In the genomic region with DNA sequence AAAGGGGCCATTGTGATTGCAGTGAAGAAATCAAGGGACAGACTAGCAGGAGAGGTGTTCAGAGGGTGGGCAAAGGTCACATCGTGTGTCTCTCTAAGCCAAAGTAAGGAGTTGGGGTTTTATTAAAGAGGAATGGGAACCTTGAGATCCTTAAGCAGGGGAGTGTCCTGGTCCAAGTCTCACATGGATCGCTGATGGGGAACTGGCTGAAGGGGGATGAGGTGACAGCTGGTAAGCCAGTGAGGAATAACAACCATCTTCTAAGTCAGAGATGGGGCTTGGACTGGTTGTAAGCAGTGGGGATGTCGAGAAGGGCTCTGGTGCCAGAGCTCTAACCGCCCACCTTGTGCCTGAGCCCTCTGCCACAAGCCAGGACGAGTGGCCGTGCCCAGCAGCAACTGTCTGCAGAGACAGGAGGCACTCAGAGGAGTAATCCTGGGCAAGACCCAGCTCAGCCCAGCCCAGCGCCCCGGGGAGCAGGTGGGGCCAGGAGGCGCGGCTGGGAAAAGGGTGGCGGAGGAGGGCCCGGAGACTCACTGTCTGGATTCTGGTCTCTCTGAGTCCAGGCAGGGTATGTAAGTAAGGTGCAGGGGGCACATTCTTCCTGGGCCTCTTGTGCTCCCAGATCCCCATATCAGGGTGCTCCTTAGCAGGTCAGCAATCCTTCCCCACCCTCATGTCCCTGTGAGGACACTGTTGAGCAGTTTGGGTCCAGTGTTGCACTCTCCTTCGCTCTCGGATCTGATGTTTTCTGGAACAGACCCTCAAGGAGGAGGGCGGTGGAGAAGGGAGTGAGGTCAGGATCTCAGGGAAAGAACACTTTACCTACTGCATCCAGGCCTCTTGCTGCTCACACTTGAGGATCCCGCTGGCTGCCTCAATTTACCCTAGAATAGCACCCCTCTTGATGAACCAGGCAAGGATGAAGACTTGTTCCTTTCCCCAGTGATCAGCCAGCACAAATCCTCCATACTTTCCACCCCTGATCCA, we compare ENCODE assay signal across 12 cellular contexts. TPM values are rescaled to one million over a fixed set of nuclear protein-coding genes. Genes with fewer than 3 reads are reported as not detected.
DNase-seq lines count a peak whose midpoint lies in the region; ATAC-seq, FAIRE-seq and TF ChIP-seq lines count a peak whose summit lies in the region.
"Had no signal": no experiment of that assay in that cellular context is flagged by ENCODE, and none has a peak within 500 bp of the region (broad histone marks: within the 10 kb centered on the region; RNA-seq: fewer than 3 reads in every experiment).

No MANE protein-coding gene starts in this region.

- ATAC-seq in CD4-positive, CD25-positive, alpha-beta regulatory T cell (ENCODE audit: low read depth in 2 of 2) = no peak
- ATAC-seq in HG02571 (IDR thresholded peaks at IDR 0.05; ENCODE audit: unreplicated experiment) = no peak

- H3K79me2 ChIP-seq in GM23248 (ENCODE audit: insufficient read depth) = no peaks in the 10 kb centered on the region

- H3K4me2 ChIP-seq in GM23248 (ENCODE audit: unreplicated experiment) = no peak overlapping the region

- peak overlapping the region; percentile 1 to 98 (median 88) for H3K27ac Mint-ChIP-seq in CD4-positive, CD25-positive, alpha-beta regulatory T cell
- H3K27ac Mint-ChIP-seq in immature natural killer cell = peak overlapping the region in 5 of 6 donors; percentile 91 to 97 (median 94)

- no peaks in the 10 kb centered on the region for H4K20me1 ChIP-seq in GM23248 (ENCODE audit: insufficient read depth)

- peaks cover 72% of the 10 kb centered on the region for H3K4me1 ChIP-seq in CD4-positive, CD25-positive, alpha-beta regulatory T cell (ENCODE audit: control insufficient read depth, insufficient read depth, low read length, poor library complexity, severe bottlenecking)
- H3K4me1 ChIP-seq in GM23248 (ENCODE audit: insufficient read depth) = no peaks in the 10 kb centered on the region

- peaks cover 0 to 71% (median 46%) of the 10 kb centered on the region in 4 donors for H3K4me1 Mint-ChIP-seq in CD4-positive, CD25-positive, alpha-beta regulatory T cell
- H3K4me1 Mint-ChIP-seq in immature natural killer cell = peaks cover 53 to 57% of the 10 kb centered on the region in 2 donors

- H3K36me3 Mint-ChIP-seq in CD4-positive, CD25-positive, alpha-beta regulatory T cell = peaks cover 5% of the 10 kb centered on the region
- no peaks in the 10 kb centered on the region for H3K36me3 Mint-ChIP-seq in immature natural killer cell

- H3K4me3 ChIP-seq in CD4-positive, CD25-positive, alpha-beta regulatory T cell (ENCODE audit: low read depth, low read length) = peak overlapping the region; percentile 64
- H3K4me3 ChIP-seq in WERI-Rb-1 (ENCODE audit: low read depth, low read length) (no peak overlapping the region), GM23248 (no peak overlapping the region)

- H3K4me3 Mint-ChIP-seq in CD4-positive, CD25-positive, alpha-beta regulatory T cell = peak overlapping the region; percentile 66 to 84 (median 78)
- H3K4me3 Mint-ChIP-seq in immature natural killer cell = peak overlapping the region; percentile 0 to 84 (median 73)

- 84 to 88% methylated on average over 15 to 16 of the region's 16 CpGs for WGBS in GM23248 (ENCODE audit: low coverage in 1 of 2, low lambda C conversion rate in 2 of 2, missing lambda C conversion rate in 2 of 2), 2 experiments

- H3K9me2 ChIP-seq in GM23248 (ENCODE audit: insufficient read depth) = no peaks in the 10 kb centered on the region

- no peak overlapping the region for H3K9ac ChIP-seq in GM23248

- FAIRE-seq in GM12892 (lab: Jason Lieb, UNC) = peak; percentile 72

- no peaks in the 10 kb centered on the region for H3F3A ChIP-seq in GM23248 (ENCODE audit: insufficient read depth)

- H3K9me3 Mint-ChIP-seq in CD4-positive, CD25-positive, alpha-beta regulatory T cell = peaks cover 0 to 1% (median 0%) of the 10 kb centered on the region in 7 donors
- peaks cover 0 to 2% (median 0%) of the 10 kb centered on the region in 6 donors for H3K9me3 Mint-ChIP-seq in immature natural killer cell

- DNase-seq in CD4-positive, CD25-positive, alpha-beta regulatory T cell = no peak
- DNase-seq in GM12892 (ENCODE audit: insufficient read length) (no peak), WERI-Rb-1 (peak; percentile 74), immature natural killer cell (no peak), NCI-H1105 treated with DMSO at 0.1 percent for 48 hours (lab: John Stamatoyannopoulos, UW) (no peak), GM23248 (no peak), SKM-1 treated with dmso at 0.1 percent for 144 hours (lab: John Stamatoyannopoulos, UW; ENCODE audit: unreplicated experiment) (no peak)
- DNase-seq: central memory CD4-positive, alpha-beta T cell; EL; MV-4-11; Right ventricle myocardium superior had no signal

- H3K27me3 Mint-ChIP-seq in CD4-positive, CD25-positive, alpha-beta regulatory T cell = peaks cover 15% of the 10 kb centered on the region
- peaks cover 40 to 64% (median 55%) of the 10 kb centered on the region in 3 donors for H3K27me3 Mint-ChIP-seq in immature natural killer cell (ENCODE audit: low read depth in 3 of 3)

- 0 out of 2 replicates have a peak, but pooled peaks have one; percentile 28 for TF ChIP-seq POLR2A in GM12892 (IDR thresholded peaks at IDR 0.05; ENCODE audit: low read depth, low read length)

- no peaks in the 10 kb centered on the region for H3K9me3 ChIP-seq in CD4-positive, CD25-positive, alpha-beta regulatory T cell (ENCODE audit: control insufficient read depth in 2 of 2, low read length in 2 of 2)
- no peaks in the 10 kb centered on the region for H3K9me3 ChIP-seq in WERI-Rb-1 (ENCODE audit: severe bottlenecking)
- H3K9me3 ChIP-seq in GM23248 (ENCODE audit: low read depth) = no peaks in the 10 kb centered on the region

- TF ChIP-seq CTCF in WERI-Rb-1 (IDR thresholded peaks at IDR 0.05; ENCODE audit: low read depth, low read length) = no peak

- H3K27me3 ChIP-seq in CD4-positive, CD25-positive, alpha-beta regulatory T cell (ENCODE audit: control insufficient read depth, insufficient read depth, low read length) = no peaks in the 10 kb centered on the region
- no peaks in the 10 kb centered on the region for H3K27me3 ChIP-seq in WERI-Rb-1 (ENCODE audit: insufficient read depth, low read depth, severe bottlenecking)
- H3K27me3 ChIP-seq in GM23248 (replicated peaks; ENCODE audit: insufficient read depth) = peaks cover 37% of the 10 kb centered on the region

- peak overlapping the region; percentile 98 for H3K27ac ChIP-seq in CD4-positive, CD25-positive, alpha-beta regulatory T cell (ENCODE audit: insufficient read depth, low read length, poor library complexity, severe bottlenecking)
- H3K27ac ChIP-seq in WERI-Rb-1 = peak overlapping the region; percentile 72
- H3K27ac ChIP-seq in GM23248 = no peak overlapping the region

- H3K36me3 ChIP-seq in CD4-positive, CD25-positive, alpha-beta regulatory T cell (ENCODE audit: control insufficient read depth, insufficient read depth, low read length) = peaks cover 12% of the 10 kb centered on the region
- H3K36me3 ChIP-seq in WERI-Rb-1 = no peaks in the 10 kb centered on the region
- H3K36me3 ChIP-seq in GM23248 (ENCODE audit: low read depth) = no peaks in the 10 kb centered on the region

- no peak overlapping the region for H2AFZ ChIP-seq in GM23248

- in situ Hi-C loops in GM23248 (cut with MboI) = no loop called here

RNA-seq across cellular contexts. Expression of a gene that starts 13.8 kb away (rescaled TPM):
- 10.8 TPM for total RNA-seq in CD4-positive, CD25-positive, alpha-beta regulatory T cell
- 10 to 100 TPM in 1 of 4 donors, 1 to 10 TPM in 3; 6.3 to 11.0 (median 8.8) TPM for polyA plus RNA-seq in CD4-positive, CD25-positive, alpha-beta regulatory T cell
- 34.9 TPM for polyA plus RNA-seq in GM12892 (2012; ENCODE audit: missing spikeins)
- polyA plus RNA-seq in immature natural killer cell = under 1 TPM in 1 of 3 donors, not detected in 2; 0.19 TPM
- total RNA-seq in GM23248 (2014; rRNA removed; shearing (Covaris generic)) = not detected in 2 replicates
- polyA plus RNA-seq in GM23248 (2016; fragmentation: Nextera tagmentation; extraction: Ambion mirVana) = not detected in 2 replicates
- total RNA-seq: Right ventricle myocardium superior had no signal

RNA-seq across cellular contexts. Expression of a gene that starts 34.9 kb away (rescaled TPM):
- total RNA-seq in CD4-positive, CD25-positive, alpha-beta regulatory T cell = not detected
- polyA plus RNA-seq in CD4-positive, CD25-positive, alpha-beta regulatory T cell = not detected
- polyA plus RNA-seq in GM12892 (2012; ENCODE audit: missing spikeins) = not detected
- under 1 TPM in 1 of 3 donors, not detected in 2; 0.22 TPM for polyA plus RNA-seq in immature natural killer cell
- total RNA-seq in GM23248 (2014; rRNA removed; shearing (Covaris generic)) = not detected in 2 replicates
- polyA plus RNA-seq in GM23248 (2016; fragmentation: Nextera tagmentation; extraction: Ambion mirVana) = not detected in 2 replicates
